In genomic region chr10:57221674-57222073, GRCh38 we compare ENCODE assay signal across 21 cellular contexts.
DNase-seq lines count a peak whose midpoint lies in the region; ATAC-seq, FAIRE-seq and TF ChIP-seq lines count a peak whose summit lies in the region.
"Had no signal": no experiment of that assay in that cellular context is flagged by ENCODE, and none has a peak within 500 bp of the region (broad histone marks: within the 10 kb centered on the region; RNA-seq: fewer than 3 reads in every experiment).

No MANE protein-coding gene starts in this region.

- H3K56ac ChIP-seq in H9 (ENCODE audit: insufficient read length, low read depth, low read length), result no peak overlapping the region

- FAIRE-seq in D721Med (lab: Jason Lieb, UNC), result no peak

- H3K18ac ChIP-seq in H9 (ENCODE audit: insufficient read length, low read depth, low read length), result no peak overlapping the region

- no peak for ATAC-seq in activated CD8-positive, alpha-beta memory T cell treated with anti-CD3 and anti-CD28 coated beads, Interleukin-2, amount 10 ng/mL, durations not matched to agents 7 days and 5 days
- ATAC-seq in HG03571 (IDR thresholded peaks at IDR 0.05; ENCODE audit: unreplicated experiment), result no peak
- ATAC-seq: Right ventricle myocardium inferior, SK-N-SH treated with all-trans-retinoic acid at 6 μM for 48 hours had no signal

- H3K27me3 ChIP-seq in H9 (ENCODE audit: insufficient read depth, low read length) (no peaks in the 10 kb centered on the region), iPS-18a (ENCODE audit: control insufficient read depth, insufficient read depth, low read length) (no peaks in the 10 kb centered on the region)
- H3K27me3 ChIP-seq: BLaER1, MG63, SJCRH30 had no signal

- no peak overlapping the region for H3K23ac ChIP-seq in H9 (ENCODE audit: insufficient read length, low read depth, low read length)

- no peak overlapping the region for H3K14ac ChIP-seq in H9 (ENCODE audit: insufficient read depth, low read length)

- H2AK5ac ChIP-seq in H9 (ENCODE audit: insufficient read length, low read length), result no peak overlapping the region

- H3K79me1 ChIP-seq in H9 (ENCODE audit: insufficient read depth, low read depth, low read length, poor library complexity, severe bottlenecking), result no peaks in the 10 kb centered on the region

- WGBS in H9 (ENCODE audit: extremely low coverage, insufficient read length, low lambda C conversion rate), result no CpG with 5 or more reads among the region's 3 CpGs

- H2BK120ac ChIP-seq in H9 (ENCODE audit: low read depth, low read length, poor library complexity, severe bottlenecking), result no peak overlapping the region

- H3K27ac Mint-ChIP-seq in H9, result peak overlapping the region; percentile 71 to 100 (median 99); a peak in 5 of 7 replicates
- H3K27ac Mint-ChIP-seq in activated CD8-positive, alpha-beta memory T cell treated with anti-CD3 and anti-CD28 coated beads, Interleukin-2, amount 10 ng/mL, durations not matched to agents 7 days and 5 days, result no peak overlapping the region
- H3K27ac Mint-ChIP-seq in activated naive CD8-positive, alpha-beta T cell treated with anti-CD3 and anti-CD28 coated beads for 36 hours, result no peak overlapping the region
- H3K27ac Mint-ChIP-seq: CD4-positive, CD25-positive, alpha-beta regulatory T cell had no signal

- H3K36me3 Mint-ChIP-seq in H9 (ENCODE audit: insufficient read depth in 1 of 3, low read depth in 3 of 3), result no peaks in the 10 kb centered on the region
- H3K36me3 Mint-ChIP-seq in activated CD8-positive, alpha-beta memory T cell treated with anti-CD3 and anti-CD28 coated beads, Interleukin-2, amount 10 ng/mL, durations not matched to agents 7 days and 5 days, result no peaks in the 10 kb centered on the region
- H3K36me3 Mint-ChIP-seq in activated naive CD8-positive, alpha-beta T cell treated with anti-CD3 and anti-CD28 coated beads for 36 hours, result no peaks in the 10 kb centered on the region
- H3K36me3 Mint-ChIP-seq: CD4-positive, CD25-positive, alpha-beta regulatory T cell had no signal

- CTCF ChIA-PET in activated CD8-positive, alpha-beta memory T cell treated with anti-CD3 and anti-CD28 coated beads, Interleukin-2, amount 10 ng/mL, durations not matched to agents 7 days and 5 days (lab: Charles Lee), result no interaction called here

- H3K27ac ChIP-seq in H9 (ENCODE audit: insufficient read length, low read depth, low read length) (peak overlapping the region; percentile 96), iPS-18a (ENCODE audit: low read length) (peak overlapping the region; percentile 94)
- H3K27ac ChIP-seq: BLaER1, PC-9, SJCRH30 had no signal

- no peak overlapping the region for H4K8ac ChIP-seq in H9 (replicated peaks; ENCODE audit: insufficient read length, low read depth, low read length)

- H3K4me3 Mint-ChIP-seq in H9, result peak overlapping the region; percentile 67 to 77
- no peak overlapping the region for H3K4me3 Mint-ChIP-seq in activated CD8-positive, alpha-beta memory T cell treated with anti-CD3 and anti-CD28 coated beads, Interleukin-2, amount 10 ng/mL, durations not matched to agents 7 days and 5 days
- H3K4me3 Mint-ChIP-seq in activated naive CD8-positive, alpha-beta T cell treated with anti-CD3 and anti-CD28 coated beads for 36 hours, result no peak overlapping the region
- H3K4me3 Mint-ChIP-seq: CD4-positive, CD25-positive, alpha-beta regulatory T cell had no signal

- H2BK5ac ChIP-seq in H9 (ENCODE audit: insufficient read length, low read length), result no peak overlapping the region

- no peak overlapping the region for H2BK15ac ChIP-seq in H9 (ENCODE audit: low read depth, low read length)

- no peaks in the 10 kb centered on the region for H3K9me3 Mint-ChIP-seq in H9
- peaks cover 2% of the 10 kb centered on the region for H3K9me3 Mint-ChIP-seq in activated CD8-positive, alpha-beta memory T cell treated with anti-CD3 and anti-CD28 coated beads, Interleukin-2, amount 10 ng/mL, durations not matched to agents 7 days and 5 days (ENCODE audit: low read depth)
- H3K9me3 Mint-ChIP-seq in activated naive CD8-positive, alpha-beta T cell treated with anti-CD3 and anti-CD28 coated beads for 36 hours, result peaks cover 2% of the 10 kb centered on the region

- no peaks in the 10 kb centered on the region for H3K36me3 ChIP-seq in iPS-18a (ENCODE audit: control insufficient read depth, low read depth, low read length)
- H3K36me3 ChIP-seq: BLaER1, MG63, SJCRH30 had no signal

- H3K27me3 Mint-ChIP-seq in H9 (ENCODE audit: low read depth), result no peaks in the 10 kb centered on the region
- H3K27me3 Mint-ChIP-seq in activated CD8-positive, alpha-beta memory T cell treated with anti-CD3 and anti-CD28 coated beads, Interleukin-2, amount 10 ng/mL, durations not matched to agents 7 days and 5 days, result no peaks in the 10 kb centered on the region
- no peaks in the 10 kb centered on the region for H3K27me3 Mint-ChIP-seq in activated naive CD8-positive, alpha-beta T cell treated with anti-CD3 and anti-CD28 coated beads for 36 hours
- H3K27me3 Mint-ChIP-seq: CD4-positive, CD25-positive, alpha-beta regulatory T cell had no signal

- TF ChIP-seq CTCF in H9 (conservative IDR thresholded peaks at IDR 0.05) (no peak), D721Med (IDR thresholded peaks at IDR 0.05; ENCODE audit: insufficient read depth, missing control alignments) (no peak)

- no peak for DNase-seq in H9
- peak; percentile 4 for DNase-seq in astrocyte of the hippocampus (ENCODE audit: low read depth, low spot score)
- no peak for DNase-seq in activated CD8-positive, alpha-beta memory T cell treated with anti-CD3 and anti-CD28 coated beads, Interleukin-2, amount 10 ng/mL, durations not matched to agents 7 days and 5 days
- no peak for DNase-seq in D721Med (ENCODE audit: insufficient read length, low spot score)
- DNase-seq in activated naive CD8-positive, alpha-beta T cell treated with anti-CD3 and anti-CD28 coated beads for 36 hours, result no peak
- DNase-seq: CD4-positive, CD25-positive, alpha-beta regulatory T cell; DMS53; HCEC 1CT; KBM-7; MG63; NCI-H1105 treated with DMSO at 0.1 percent for 48 hours; NCI-H146; NCI-H2029; NCI-H526 treated with DMSO at 0.1 percent for 48 hours; PC-9; SJCRH30 had no signal

- no peak overlapping the region for H3K4ac ChIP-seq in H9 (ENCODE audit: low read depth, low read length)

- no peak overlapping the region for H2BK12ac ChIP-seq in H9 (ENCODE audit: insufficient read length, low read depth, low read length)

- peaks cover 3% of the 10 kb centered on the region; the same call in 1 of the 2 replicates for H3K4me1 ChIP-seq in H9 (ENCODE audit: insufficient read depth, low read length)
- peaks cover 57% of the 10 kb centered on the region for H3K4me1 ChIP-seq in iPS-18a (ENCODE audit: control insufficient read depth, low read depth, low read length)
- H3K4me1 ChIP-seq: BLaER1, SJCRH30 had no signal

- no peak overlapping the region for H4K91ac ChIP-seq in H9 (ENCODE audit: insufficient read length, low read depth, low read length)

- peak overlapping the region; percentile 58 for H3K4me2 ChIP-seq in H9 (ENCODE audit: insufficient read depth, insufficient read length, low read length)
- H3K4me2 ChIP-seq: BLaER1, PC-9 had no signal

- no peaks in the 10 kb centered on the region for H3K9me3 ChIP-seq in H9 (ENCODE audit: control insufficient read depth, low read depth, low read length)
- H3K9me3 ChIP-seq in iPS-18a (ENCODE audit: control insufficient read depth, low read depth, low read length), result no peaks in the 10 kb centered on the region
- H3K9me3 ChIP-seq: BLaER1, MG63, SJCRH30 had no signal

- H3K79me2 ChIP-seq in H9 (ENCODE audit: insufficient read depth, low read length), result no peaks in the 10 kb centered on the region; the same call in 1 of the 2 replicates

- H3K23me2 ChIP-seq in H9 (ENCODE audit: insufficient read length, low read depth, low read length, poor library complexity, severe bottlenecking), result peaks cover 3% of the 10 kb centered on the region

- H3T11ph ChIP-seq in H9 (ENCODE audit: low read length), result no peak overlapping the region

- no peak overlapping the region for H3K9ac ChIP-seq in H9 (ENCODE audit: extremely low read depth, insufficient read length, low read length)
- peak overlapping the region; percentile 84 for H3K9ac ChIP-seq in iPS-18a (ENCODE audit: low read length)
- H3K9ac ChIP-seq: BLaER1 had no signal

- no peak overlapping the region for H2BK20ac ChIP-seq in H9 (ENCODE audit: low read depth, low read length, poor library complexity, severe bottlenecking)

- H3K4me1 Mint-ChIP-seq in H9, result peaks cover 61 to 69% of the 10 kb centered on the region in 2 experiments
- no peaks in the 10 kb centered on the region for H3K4me1 Mint-ChIP-seq in activated CD8-positive, alpha-beta memory T cell treated with anti-CD3 and anti-CD28 coated beads, Interleukin-2, amount 10 ng/mL, durations not matched to agents 7 days and 5 days
- H3K4me1 Mint-ChIP-seq in activated naive CD8-positive, alpha-beta T cell treated with anti-CD3 and anti-CD28 coated beads for 36 hours, result no peaks in the 10 kb centered on the region
- H3K4me1 Mint-ChIP-seq: CD4-positive, CD25-positive, alpha-beta regulatory T cell had no signal

- no peaks in the 10 kb centered on the region for H4K20me1 ChIP-seq in H9 (ENCODE audit: control insufficient read depth, insufficient read depth, insufficient read length)
- H4K20me1 ChIP-seq: BLaER1 had no signal

- no peak overlapping the region for H2AFZ ChIP-seq in H9 (ENCODE audit: low read length)
- H2AFZ ChIP-seq: PC-9 had no signal

- peak overlapping the region; percentile 85 for H3K4me3 ChIP-seq in iPS-18a (ENCODE audit: low read length)
- H3K4me3 ChIP-seq: BLaER1, MG63, PC-9, SJCRH30 had no signal

- no peak overlapping the region for H4K5ac ChIP-seq in H9 (ENCODE audit: insufficient read length, low read depth, low read length)

Comparison
In these comparisons a context has a peak if more than half of its experiments do, and no peak if none do; other contexts are left out.
1. H3K27ac Mint-ChIP-seq: peak in H9 (3 of 3); none in activated CD8-positive, alpha-beta memory T cell treated with anti-CD3 and anti-CD28 coated beads, Interleukin-2, amount 10 ng/mL, durations not matched to agents 7 days and 5 days (single experiment) and activated naive CD8-positive, alpha-beta T cell treated with anti-CD3 and anti-CD28 coated beads for 36 hours (single experiment).
2. H3K4me3 Mint-ChIP-seq: peak in H9 (2 of 2); none in activated CD8-positive, alpha-beta memory T cell treated with anti-CD3 and anti-CD28 coated beads, Interleukin-2, amount 10 ng/mL, durations not matched to agents 7 days and 5 days (single experiment) and activated naive CD8-positive, alpha-beta T cell treated with anti-CD3 and anti-CD28 coated beads for 36 hours (single experiment).